Comparison of ENCODE assay signal across 18 cellular contexts in genomic region chr9:34098307-34098706, GRCh38. TPM values are rescaled to one million over a fixed set of nuclear protein-coding genes. Genes with fewer than 3 reads are reported as not detected.
DNase-seq lines count a peak whose midpoint lies in the region; ATAC-seq and TF ChIP-seq lines count a peak whose summit lies in the region.
"Had no signal": no experiment of that assay in that cellular context is flagged by ENCODE, and none has a peak within 500 bp of the region (broad histone marks: within the 10 kb centered on the region; RNA-seq: fewer than 3 reads in every experiment).

No MANE protein-coding gene starts in this region.

- H3K27ac ChIP-seq in Peyer's patch = no peak overlapping the region
- H3K27ac ChIP-seq: uterus had no signal

- POLR2A ChIA-PET in activated B cell treated with CpG ODN at 0.5 μM for 24 hours (lab: Charles Lee) = interaction anchor here (2.5 kb wide), 1 partner anchor 50 kb away, joined by 9 read pairs; the partner anchor contains the start of gene UBAP2

- no peaks in the 10 kb centered on the region for H3K9me3 ChIP-seq in Peyer's patch
- H3K9me3 ChIP-seq: uterus had no signal

- H3K27me3 Mint-ChIP-seq in activated B cell treated with CpG ODN at 0.5 μM for 24 hours = peaks cover 11% of the 10 kb centered on the region
- H3K27me3 Mint-ChIP-seq: activated CD4-positive, alpha-beta T cell treated with anti-CD3 and anti-CD28 coated beads for 36 hours; activated naive CD8-positive, alpha-beta T cell treated with anti-CD3 and anti-CD28 coated beads, Interleukin-2, amount 50 U/mL, for 24 hours; stimulated activated naive CD8-positive, alpha-beta T cell treated with anti-CD3 and anti-CD28 coated beads, Interleukin-15, Interleukin-2, amounts not matched to agents 100 ng/mL and 50 ng/mL, for 24 hours had no signal

- H3K4me1 Mint-ChIP-seq in activated B cell treated with CpG ODN at 0.5 μM for 24 hours = peaks cover 16% of the 10 kb centered on the region
- H3K4me1 Mint-ChIP-seq: activated CD4-positive, alpha-beta T cell treated with anti-CD3 and anti-CD28 coated beads for 36 hours had no signal

- no peaks in the 10 kb centered on the region for H3K27me3 ChIP-seq in Peyer's patch
- H3K27me3 ChIP-seq: uterus had no signal

- CTCF ChIA-PET in activated B cell treated with CpG ODN at 0.5 μM for 24 hours (lab: Charles Lee) = no interaction called here

- TF ChIP-seq CTCF in activated B cell treated with CpG ODN at 0.5 μM for 24 hours (IDR thresholded peaks at IDR 0.05) (no peak), Peyer's patch (IDR thresholded peaks at IDR 0.05) (no peak)

- ATAC-seq in GM18519 (IDR thresholded peaks at IDR 0.05; ENCODE audit: low FRiP score, unreplicated experiment) (peak; percentile 59), GM21515 (IDR thresholded peaks at IDR 0.05; ENCODE audit: unreplicated experiment) (peak; percentile 50), HG03060 (IDR thresholded peaks at IDR 0.05; ENCODE audit: low read depth, unreplicated experiment) (peak; percentile 47), activated B cell treated with CpG ODN at 0.5 μM for 24 hours (ENCODE audit: low read depth) (peak; percentile 76)
- ATAC-seq: activated CD4-positive, alpha-beta T cell treated with anti-CD3 and anti-CD28 coated beads for 36 hours; activated naive CD8-positive, alpha-beta T cell treated with anti-CD3 and anti-CD28 coated beads, Interleukin-2, amount 50 U/mL, for 24 hours had no signal

- H3K36me3 ChIP-seq in Peyer's patch = peaks cover 0 to 92% (median 0%) of the 10 kb centered on the region in 3 donors
- H3K36me3 ChIP-seq: uterus had no signal

- no peaks in the 10 kb centered on the region for H3K9me3 Mint-ChIP-seq in activated B cell treated with CpG ODN at 0.5 μM for 24 hours
- H3K9me3 Mint-ChIP-seq: activated naive CD8-positive, alpha-beta T cell treated with anti-CD3 and anti-CD28 coated beads, Interleukin-2, amount 50 U/mL, for 24 hours; stimulated activated naive CD8-positive, alpha-beta T cell treated with anti-CD3 and anti-CD28 coated beads, Interleukin-15, Interleukin-2, amounts not matched to agents 100 ng/mL and 50 ng/mL, for 24 hours had no signal

- DNase-seq in activated B cell treated with CpG ODN at 0.5 μM for 24 hours (no peak), C1 segment of cervical spinal cord (lab: John Stamatoyannopoulos, UW) (no peak), Peyer's patch (no peak), NCI-H774 (lab: John Stamatoyannopoulos, UW) (no peak), inferior parietal cortex (ENCODE audit: extremely low spot score) (no peak)
- DNase-seq: activated CD4-positive, alpha-beta T cell treated with anti-CD3 and anti-CD28 coated beads for 36 hours; activated naive CD8-positive, alpha-beta T cell treated with anti-CD3 and anti-CD28 coated beads, Interleukin-2, amount 50 U/mL, for 24 hours; activated T-cell treated with anti-CD3 and anti-CD28 coated beads, Interleukin-2, amount 50 U/mL, for 48 hours; caudate nucleus; foreskin melanocyte; mammary epithelial cell; NCI-H1105; NCI-H510A; uterus had no signal

- H3K27ac Mint-ChIP-seq in activated B cell treated with CpG ODN at 0.5 μM for 24 hours = peak overlapping the region; percentile 37
- H3K27ac Mint-ChIP-seq: activated CD4-positive, alpha-beta T cell treated with anti-CD3 and anti-CD28 coated beads for 36 hours; activated naive CD8-positive, alpha-beta T cell treated with anti-CD3 and anti-CD28 coated beads, Interleukin-2, amount 50 U/mL, for 24 hours; stimulated activated naive CD8-positive, alpha-beta T cell treated with anti-CD3 and anti-CD28 coated beads, Interleukin-15, Interleukin-2, amounts not matched to agents 100 ng/mL and 50 ng/mL, for 24 hours had no signal

- H3K4me3 ChIP-seq in Peyer's patch = no peak overlapping the region
- H3K4me3 ChIP-seq: uterus had no signal

- intact Hi-C loops in activated B cell treated with CpG ODN at 0.5 μM for 24 hours (cut with micrococcal nuclease) = no loop called here

- TF ChIP-seq POLR2A in Peyer's patch (IDR thresholded peaks at IDR 0.05) = no peak

- no peaks in the 10 kb centered on the region for H3K36me3 Mint-ChIP-seq in activated B cell treated with CpG ODN at 0.5 μM for 24 hours (ENCODE audit: low read depth)

- H3K4me1 ChIP-seq in Peyer's patch = no peaks in the 10 kb centered on the region
- H3K4me1 ChIP-seq: uterus had no signal

- H3K4me3 Mint-ChIP-seq in activated B cell treated with CpG ODN at 0.5 μM for 24 hours = peak overlapping the region; percentile 25
- H3K4me3 Mint-ChIP-seq: activated CD4-positive, alpha-beta T cell treated with anti-CD3 and anti-CD28 coated beads for 36 hours; activated naive CD8-positive, alpha-beta T cell treated with anti-CD3 and anti-CD28 coated beads, Interleukin-2, amount 50 U/mL, for 24 hours; stimulated activated naive CD8-positive, alpha-beta T cell treated with anti-CD3 and anti-CD28 coated beads, Interleukin-15, Interleukin-2, amounts not matched to agents 100 ng/mL and 50 ng/mL, for 24 hours had no signal

RNA-seq across cellular contexts. Expression of gene DCAF12, which starts 28.2 kb away (rescaled TPM):
- 3.8 and 5.9 TPM in 2 replicates for total RNA-seq in activated B cell treated with CpG ODN at 0.5 μM for 24 hours
- total RNA-seq in Peyer's patch = 10 to 100 TPM; 17.0 to 24.8 (median 21.5) TPM

RNA-seq across cellular contexts. Expression of gene UBAP2, which starts 49.6 kb away (rescaled TPM):
- total RNA-seq in activated B cell treated with CpG ODN at 0.5 μM for 24 hours (31.5 and 33.4 TPM in 2 replicates), Peyer's patch (10 to 100 TPM; 13.1 to 41.3 (median 25.2) TPM)
